Comparison of ENCODE assay signal across 25 cellular contexts in the genomic region with DNA sequence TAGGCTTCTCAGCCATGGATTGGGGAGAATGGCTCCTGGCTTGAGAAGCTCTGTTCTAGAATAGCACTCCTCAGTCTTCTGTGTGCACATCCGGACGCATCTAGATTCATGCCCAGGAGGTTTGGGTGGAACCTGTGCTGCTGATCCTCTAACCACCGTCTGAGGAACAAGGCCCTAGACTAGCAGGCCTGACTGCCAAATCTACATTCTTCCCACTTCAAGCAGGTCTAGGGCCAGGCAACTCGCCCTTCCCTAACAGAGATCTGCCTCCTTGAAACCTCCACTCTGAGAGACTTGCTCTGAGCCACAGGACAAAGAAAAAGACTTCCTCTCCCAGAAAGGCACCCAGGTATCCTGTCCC.
A peak's percentile ranks its signal among the peaks of the same experiment; 100 is the strongest.
DNase-seq lines count a peak whose midpoint lies in the region; ATAC-seq and TF ChIP-seq lines count a peak whose summit lies in the region.
"Had no signal": no experiment of that assay in that cellular context is flagged by ENCODE, and none has a peak within 500 bp of the region (broad histone marks: within the 10 kb centered on the region; RNA-seq: fewer than 3 reads in every experiment).

No MANE protein-coding gene starts in this region.

- peaks cover 0 to 15% of the 10 kb centered on the region in 2 experiments; a peak in 2 of 4 replicates for H3K79me1 ChIP-seq in IMR-90 (ENCODE audit: low read depth in 1 of 2, low read length in 2 of 2)

- H3K23ac ChIP-seq in IMR-90 (ENCODE audit: low read depth, low read length) = no peak overlapping the region

- no peak overlapping the region for H3K9ac ChIP-seq in IMR-90 (ENCODE audit: low read depth, low read length)
- no peak overlapping the region for H3K9ac ChIP-seq in rectal smooth muscle tissue (ENCODE audit: low read length)

- H3K27ac ChIP-seq in IMR-90 (ENCODE audit: insufficient read depth, low read length) (no peak overlapping the region), rectal smooth muscle tissue (ENCODE audit: low read depth, low read length) (peak overlapping the region; percentile 49), tibial artery (peak overlapping the region; percentile 28 to 39)
- H3K27ac ChIP-seq: RWPE1 had no signal

- H3K56ac ChIP-seq in IMR-90 (ENCODE audit: extremely low read depth, insufficient read depth, low read length) = no peak overlapping the region

- no peak overlapping the region; the same call in 1 of the 2 replicates for H2BK20ac ChIP-seq in IMR-90 (ENCODE audit: low read depth, low read length)

- no peak overlapping the region for H2AK9ac ChIP-seq in IMR-90 (replicated peaks; ENCODE audit: low read depth, low read length, poor library complexity)

- WGBS in IMR-90 (ENCODE audit: extremely low coverage in 2 of 2, insufficient read length in 1 of 2), 2 experiments = 92% methylated on average over 4 of the region's 4 CpGs; no CpG with 5 or more reads in 1 of the 2 experiments

- peaks cover 21% of the 10 kb centered on the region for H3K9me1 ChIP-seq in IMR-90 (ENCODE audit: insufficient read depth, low read length)

- H3K4me1 ChIP-seq in IMR-90 (ENCODE audit: control insufficient read depth, insufficient read depth, low read length) = peaks cover 4% of the 10 kb centered on the region
- peaks cover 27% of the 10 kb centered on the region for H3K4me1 ChIP-seq in rectal smooth muscle tissue (ENCODE audit: control insufficient read depth, insufficient read depth, low read length)
- H3K4me1 ChIP-seq in tibial artery = peaks cover 0 to 71% (median 35%) of the 10 kb centered on the region in 4 donors

- H3K36me3 ChIP-seq in IMR-90 (ENCODE audit: control insufficient read depth, insufficient read depth, low read length) = no peaks in the 10 kb centered on the region
- H3K36me3 ChIP-seq in rectal smooth muscle tissue (ENCODE audit: control insufficient read depth, insufficient read depth, low read length) = no peaks in the 10 kb centered on the region
- no peaks in the 10 kb centered on the region for H3K36me3 ChIP-seq in tibial artery
- H3K36me3 ChIP-seq: BE2C had no signal

- no peak overlapping the region for H4K8ac ChIP-seq in IMR-90 (ENCODE audit: low read depth in 2 of 2, low read length in 2 of 2)

- intact Hi-C loops in IMR-90 (cut with micrococcal nuclease) (no loop called here), tibial artery (cut with DNase I; ENCODE audit: low total_unique reads) (no loop called here)

- H2BK15ac ChIP-seq in IMR-90 (ENCODE audit: low read depth, low read length) = no peak overlapping the region

- ATAC-seq in IMR-90 (ENCODE audit: low read depth) = no peak
- ATAC-seq in esophagus mucosa = peak; percentile 91
- no peak for ATAC-seq in GM21447 (IDR thresholded peaks at IDR 0.05; ENCODE audit: unreplicated experiment)
- no peak for ATAC-seq in HG02571 (IDR thresholded peaks at IDR 0.05; ENCODE audit: unreplicated experiment)
- ATAC-seq: GM12878 had no signal

- H4K20me1 ChIP-seq in IMR-90 (ENCODE audit: insufficient read depth, low read length) = no peaks in the 10 kb centered on the region

- dilution Hi-C loops in IMR-90 (cut with HindIII; ENCODE audit: low sequenced_read_pairs, unreplicated experiment) = no loop called here

- no peak overlapping the region for H3K4me3 ChIP-seq in IMR-90 (ENCODE audit: insufficient read depth, low read depth, low read length)
- H3K4me3 ChIP-seq in rectal smooth muscle tissue (ENCODE audit: low read length) = no peak overlapping the region
- H3K4me3 ChIP-seq in tibial artery = no peak overlapping the region
- H3K4me3 ChIP-seq: GM12878 had no signal

- H3K9me3 ChIP-seq in IMR-90 (ENCODE audit: control insufficient read depth, insufficient read depth, low read length) (no peaks in the 10 kb centered on the region), tibial artery (no peaks in the 10 kb centered on the region)
- H3K9me3 ChIP-seq: BE2C had no signal

- CTCF ChIA-PET in IMR-90 (lab: Yijun Ruan, JAX) = interaction anchor here (1.1 kb wide), 1 partner anchor 70 kb away, joined by 3 read pairs; no protein-coding TSS in a partner anchor

- no peak overlapping the region for H2AFZ ChIP-seq in IMR-90 (replicated peaks; ENCODE audit: low read length, poor library complexity)

- H3K4me2 ChIP-seq in IMR-90 (ENCODE audit: low read depth, low read length) = no peak overlapping the region

- TF ChIP-seq POLR2A in IMR-90 (IDR thresholded peaks at IDR 0.05; ENCODE audit: low read depth, low read length) = no peak

- H3K27me3 ChIP-seq in IMR-90 (ENCODE audit: control insufficient read depth, insufficient read depth, low read length) = no peaks in the 10 kb centered on the region
- H3K27me3 ChIP-seq in rectal smooth muscle tissue (ENCODE audit: control insufficient read depth, insufficient read depth, low read length) = no peaks in the 10 kb centered on the region
- H3K27me3 ChIP-seq in tibial artery = no peaks in the 10 kb centered on the region
- H3K27me3 ChIP-seq: BE2C had no signal

- no peak overlapping the region for H2BK120ac ChIP-seq in IMR-90 (ENCODE audit: low read depth, low read length)

- no peak overlapping the region for H4K91ac ChIP-seq in IMR-90 (ENCODE audit: insufficient read depth, low read depth, low read length)

- DNase-seq in IMR-90 (no peak), tibial artery (no peak)
- no peak for DNase-seq in activated naive CD4-positive, alpha-beta T cell treated with Interleukin-2 at 50 U/mL for 16 hours
- DNase-seq: 8988T; ACHN; BE2C; CD8-positive, alpha-beta memory T cell; DMS 273 treated with DMSO at 0.1 percent for 48 hours; DMS79; EL; GDM1; HCEC 1CT; KG1; MM.1S; NCI-H1694; NCI-H2029 treated with DMSO at 0.1 percent for 48 hours; NCI-H446 treated with DMSO at 0.1 percent for 48 hours; NCI-H526 treated with DMSO at 0.1 percent for 48 hours; SHP77 had no signal

- TF ChIP-seq CTCF in IMR-90 (conservative IDR thresholded peaks at IDR 0.05; ENCODE audit: low read depth, low read length) (no peak), tibial artery (IDR thresholded peaks at IDR 0.05) (no peak)

- TF ChIP-seq RAD21 in IMR-90 (IDR thresholded peaks at IDR 0.05; ENCODE audit: low read length) = no peak

- H3K4ac ChIP-seq in IMR-90 (ENCODE audit: low read depth, low read length) = 0 out of 2 replicates have a peak overlapping the region, but pooled peaks have one; percentile 3

- in situ Hi-C loops in IMR-90 (cut with MboI; ENCODE audit: low sequenced_read_pairs) = no loop called here

- no TSS peak for BruUV-seq in IMR-90 (replicated peaks; lab: Mats Ljungman, UMichigan)

- no peak overlapping the region for H3K14ac ChIP-seq in IMR-90 (replicated peaks; ENCODE audit: low read depth, low read length)

- no peak overlapping the region for H4K5ac ChIP-seq in IMR-90 (ENCODE audit: low read depth, low read length)

- no peak overlapping the region for H2BK5ac ChIP-seq in IMR-90 (ENCODE audit: low read depth, low read length, poor library complexity, severe bottlenecking)

- no peak overlapping the region for H3K18ac ChIP-seq in IMR-90 (ENCODE audit: low read depth, low read length)

- H2AK5ac ChIP-seq in IMR-90 (ENCODE audit: low read depth, low read length) = no peak overlapping the region

- POLR2A ChIA-PET in IMR-90 (lab: Charles Lee; ENCODE audit: unreplicated experiment) = no interaction called here

TF ChIP-seq in IMR-90, 13 proteins besides CTCF, POLR2A, EP300 and RAD21:
- TF ChIP-seq RCOR1 (IDR thresholded peaks at IDR 0.05; ENCODE audit: insufficient replicate concordance, low read length) (no peak), NFE2L2 (IDR thresholded peaks at IDR 0.05; ENCODE audit: low read depth, low read length) (no peak), MAFK (IDR thresholded peaks at IDR 0.05; ENCODE audit: low read depth, low read length) (no peak), MXI1 (IDR thresholded peaks at IDR 0.05; ENCODE audit: borderline replicate concordance, low read depth, low read length) (no peak), FOS (IDR thresholded peaks at IDR 0.05; ENCODE audit: low read depth, low read length) (no peak), CHD1 (IDR thresholded peaks at IDR 0.05; ENCODE audit: low read depth, low read length) (no peak), BHLHE40 (IDR thresholded peaks at IDR 0.05; ENCODE audit: low read depth, low read length) (no peak), RFX5 (IDR thresholded peaks at IDR 0.05; ENCODE audit: low read depth, low read length) (no peak), CEBPB (IDR thresholded peaks at IDR 0.05; ENCODE audit: low read depth, low read length) (no peak), MAZ (IDR thresholded peaks at IDR 0.05; ENCODE audit: borderline replicate concordance, low read depth, low read length) (no peak), SMC3 (IDR thresholded peaks at IDR 0.05; ENCODE audit: low read depth, low read length) (no peak)
- TF ChIP-seq, protein P1, sequence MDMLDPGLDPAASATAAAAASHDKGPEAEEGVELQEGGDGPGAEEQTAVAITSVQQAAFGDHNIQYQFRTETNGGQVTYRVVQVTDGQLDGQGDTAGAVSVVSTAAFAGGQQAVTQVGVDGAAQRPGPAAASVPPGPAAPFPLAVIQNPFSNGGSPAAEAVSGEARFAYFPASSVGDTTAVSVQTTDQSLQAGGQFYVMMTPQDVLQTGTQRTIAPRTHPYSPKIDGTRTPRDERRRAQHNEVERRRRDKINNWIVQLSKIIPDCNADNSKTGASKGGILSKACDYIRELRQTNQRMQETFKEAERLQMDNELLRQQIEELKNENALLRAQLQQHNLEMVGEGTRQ (IDR thresholded peaks at IDR 0.05; ENCODE audit: low read depth, low read length) = no peak
- TF ChIP-seq, protein P2, sequence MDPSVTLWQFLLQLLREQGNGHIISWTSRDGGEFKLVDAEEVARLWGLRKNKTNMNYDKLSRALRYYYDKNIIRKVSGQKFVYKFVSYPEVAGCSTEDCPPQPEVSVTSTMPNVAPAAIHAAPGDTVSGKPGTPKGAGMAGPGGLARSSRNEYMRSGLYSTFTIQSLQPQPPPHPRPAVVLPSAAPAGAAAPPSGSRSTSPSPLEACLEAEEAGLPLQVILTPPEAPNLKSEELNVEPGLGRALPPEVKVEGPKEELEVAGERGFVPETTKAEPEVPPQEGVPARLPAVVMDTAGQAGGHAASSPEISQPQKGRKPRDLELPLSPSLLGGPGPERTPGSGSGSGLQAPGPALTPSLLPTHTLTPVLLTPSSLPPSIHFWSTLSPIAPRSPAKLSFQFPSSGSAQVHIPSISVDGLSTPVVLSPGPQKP (IDR thresholded peaks at IDR 0.05; ENCODE audit: borderline replicate concordance, low read depth, low read length) = no peak
